Comparison of ENCODE assay signal across 13 cellular contexts in genomic region chrX:40575411-40575810, GRCh38. TPM values are rescaled to one million over a fixed set of nuclear protein-coding genes. Genes with fewer than 3 reads are reported as not detected.
DNase-seq lines count a peak whose midpoint lies in the region; ATAC-seq, FAIRE-seq and TF ChIP-seq lines count a peak whose summit lies in the region.
"Not testable (repeated sequence)": the region's sequence is repeated elsewhere in the genome, so short reads cannot be mapped to it uniquely, and the experiment has no call there.
"Had no signal": no experiment of that assay in that cellular context is flagged by ENCODE, and none has a peak within 500 bp of the region (broad histone marks: within the 10 kb centered on the region; RNA-seq: fewer than 3 reads in every experiment).

No MANE protein-coding gene starts in this region.

- H3K27me3 ChIP-seq in K562 (ENCODE audit: control insufficient read depth in 2 of 2, insufficient read depth in 2 of 2, low read length in 2 of 2): not testable (repeated sequence)

- 0 out of 3 replicates have a peak, but pooled peaks have one; percentile 26 for ATAC-seq in K562

- WGBS in K562 (ENCODE audit: insufficient coverage, low coverage, missing lambda C conversion rate): 30% methylated on average over 2 of the region's 2 CpGs

- H2AFZ ChIP-seq in K562 (ENCODE audit: low read depth, low read length): not testable (repeated sequence)

- intact Hi-C loops in K562 (cut with micrococcal nuclease): not testable (repeated sequence)

- CTCF ChIA-PET in HEK293 (lab: Yijun Ruan, JAX) (interaction anchor here (0.6 to 0.9 kb wide), 3 partner anchors 8 to 678 kb away, joined by 3 to 4 read pairs (median 3); no protein-coding TSS in a partner anchor), K562 (lab: Yijun Ruan, JAX; ENCODE audit: low intra/inter-chr PET ratio) (interaction anchor here (0.6 kb wide), 1 partner anchor 1183 kb away, joined by 4 read pairs; no protein-coding TSS in a partner anchor)

- not testable (repeated sequence) for H3K4me3 ChIP-seq in HEK293 (ENCODE audit: low read depth, low read length); K562

- POLR2A ChIA-PET in HEK293 (lab: Yijun Ruan, JAX): interaction anchor here (0.6 kb wide), 1 partner anchor 221 kb away, joined by 6 read pairs; no protein-coding TSS in a partner anchor
- POLR2A ChIA-PET in K562 (lab: Yijun Ruan, JAX): not testable (repeated sequence)

- H3K9me3 ChIP-seq in HEK293 (ENCODE audit: control insufficient read depth, insufficient read depth, low read depth, low read length); K562 (replicated peaks; ENCODE audit: control insufficient read depth, insufficient read depth, low read depth, low read length): not testable (repeated sequence)

- not testable (repeated sequence) for TF ChIP-seq RAD21 in K562 (CRISPR knock-in tag; conservative IDR thresholded peaks at IDR 0.05 in 1 of 2, IDR thresholded peaks at IDR 0.05 in 1 of 2)

- not testable (repeated sequence) for TF ChIP-seq EP300 in K562 (IDR thresholded peaks at IDR 0.05; ENCODE audit: low read length)

- not testable (repeated sequence) for H3K4me2 ChIP-seq in K562 (ENCODE audit: insufficient read depth, low read length)

- DNase-seq in Ammon's horn (ENCODE audit: low spot score): peak; percentile 10
- peak; percentile 42 for DNase-seq in NCI-H2029 treated with DMSO at 0.1 percent for 48 hours (lab: John Stamatoyannopoulos, UW)
- DNase-seq in RPMI7951 (ENCODE audit: low read depth): peak; percentile 76
- peak; percentile 23 to 30 (median 26) for DNase-seq in K562 (ENCODE audit: extremely low read depth in 1 of 4, low spot score in 3 of 4)
- peak; percentile 1 for DNase-seq in fibroblast of gingiva (ENCODE audit: low read depth)
- peak; percentile 63 for DNase-seq in medulla oblongata (ENCODE audit: extremely low spot score)
- DNase-seq in ureter (ENCODE audit: low spot score): peak; percentile 48

- H3K9ac ChIP-seq in K562 (ENCODE audit: insufficient read depth in 1 of 2, low read depth in 2 of 2, low read length in 2 of 2): not testable (repeated sequence)

- H3K27ac ChIP-seq in HEK293 (ENCODE audit: extremely low read depth, low read depth, low read length); K562 (ENCODE audit: extremely low read depth, low read depth, low read length): not testable (repeated sequence)

- H3K79me2 ChIP-seq in K562 (ENCODE audit: control insufficient read depth, insufficient read depth, low read length): not testable (repeated sequence)

- not testable (repeated sequence) for H3K36me3 ChIP-seq in HEK293 (ENCODE audit: control insufficient read depth in 2 of 2, insufficient read depth in 1 of 2, low read length in 2 of 2); K562 (ENCODE audit: control insufficient read depth, insufficient read depth, low read length)

- in situ Hi-C loops in K562 (cut with MboI): not testable (repeated sequence)

- FAIRE-seq in K562 (lab: Jason Lieb, UNC): not testable (repeated sequence)

- H3K9me1 ChIP-seq in K562 (ENCODE audit: control insufficient read depth, insufficient read depth, low read length): not testable (repeated sequence)

- not testable (repeated sequence) for H3K4me1 ChIP-seq in HEK293 (ENCODE audit: control insufficient read depth, insufficient read depth, low read length)
- H3K4me1 ChIP-seq in K562 (replicated peaks in 1 of 2; ENCODE audit: control insufficient read depth in 2 of 2, insufficient read depth in 2 of 2, low read length in 2 of 2): peaks cover 3 to 16% of the 10 kb centered on the region in 2 experiments; a peak in 3 of 5 replicates

- TF ChIP-seq POLR2A in K562 (conservative IDR thresholded peaks at IDR 0.05): not testable (repeated sequence)

- not testable (repeated sequence) for BruUV-seq in K562 (replicated peaks; lab: Mats Ljungman, UMichigan)

- not testable (repeated sequence) for TF ChIP-seq CTCF in HEK293 (tag by site-specific recombination; IDR thresholded peaks at IDR 0.05); K562 (IDR thresholded peaks at IDR 0.05 in 2 of 3, conservative IDR thresholded peaks at IDR 0.05 in 1 of 3; ENCODE audit: insufficient read depth in 2 of 3, low read depth in 1 of 3, low read length in 3 of 3)

- H4K20me1 ChIP-seq in K562 (replicated peaks; ENCODE audit: control insufficient read depth, insufficient read depth, low read length): not testable (repeated sequence)

TF ChIP-seq in HEK293, 187 proteins besides CTCF, POLR2A, EP300 and RAD21 (continues in another document):
- peak; percentile 34; the same call in 1 of the 2 replicates for TF ChIP-seq ZNF394 (tag by site-specific recombination; IDR thresholded peaks at IDR 0.05; ENCODE audit: borderline replicate concordance)

TF ChIP-seq in K562, 482 proteins besides CTCF, POLR2A, EP300 and RAD21 (continues in another document):
- TF ChIP-seq TOE1 (IDR thresholded peaks at IDR 0.05; ENCODE audit: borderline replicate concordance) (peak; percentile 85), RAD51 (IDR thresholded peaks at IDR 0.05; ENCODE audit: borderline replicate concordance, low read depth) (peak; percentile 80), NFIC (IDR thresholded peaks at IDR 0.05) (peak; percentile 30; the same call in 1 of the 2 replicates), USF1 (CRISPR knock-in tag; IDR thresholded peaks at IDR 0.05) (peak; percentile 69), USF2 (CRISPR knock-in tag; IDR thresholded peaks at IDR 0.05) (peak; percentile 69)
- TF ChIP-seq TOE1 (CRISPR knock-in tag; IDR thresholded peaks at IDR 0.05; ENCODE audit: borderline replicate concordance, low read depth): not testable (repeated sequence)

RNA-seq across cellular contexts. Expression of gene ATP6AP2, which starts 5.4 kb away (rescaled TPM):
- total RNA-seq in RPMI7951 (2014; rRNA removed; shearing (Covaris generic)): 181 and 233 TPM in 2 replicates
- 78.0 and 106 TPM in 2 replicates for total RNA-seq in K562 (2011; cell fraction: chromatin; rRNA removed; ENCODE audit: low replicate concordance)
- 66.9 and 82.1 TPM in 2 replicates for total RNA-seq in K562 (2011; cell fraction: nucleolus; rRNA removed)
- 114 and 118 TPM in 2 replicates for total RNA-seq in K562 (2011; cell fraction: nucleoplasm; rRNA removed)
- total RNA-seq in K562 (2014; rRNA removed) (23.3 and 26.3 TPM in 2 replicates), K562 (2014; rRNA removed; fragmentation: Illumina TruSeq; extraction: Trizol) (45.8 and 50.2 TPM in 2 replicates), K562 (2015; rRNA removed; fragmentation: Illumina TruSeq; extraction: Trizol) (37.9 and 41.9 TPM in 2 replicates), K562 (2021) (38.7 and 50.1 TPM in 2 replicates), ureter (106 TPM)
- polyA plus RNA-seq in K562 (2011; rRNA removed) (131 and 134 TPM in 2 replicates), K562 (2014; fragmentation: Illumina TruSeq; extraction: Trizol) (69.7 and 70.2 TPM in 2 replicates), K562 (2014; fragmentation: Nextera tagmentation; extraction: Ambion mirVana) (10 to 100 TPM; 26.6 to 32.8 TPM), K562 (2014; rRNA removed) (38.0 and 38.8 TPM in 2 replicates)
- 38.5 and 54.4 TPM in 2 replicates for polyA plus RNA-seq in K562 (2011; cell fraction: cytosol; rRNA removed)
- 27.8 and 49.9 TPM in 2 replicates for polyA plus RNA-seq in K562 (2011; cell fraction: nucleus; rRNA removed)
- 56.2 and 68.2 TPM in 2 replicates for polyA plus RNA-seq in K562 (2012)
- 95.9 and 96.6 TPM in 2 replicates for polyA minus RNA-seq in K562 (2011; rRNA and poly(A)+ RNA removed)
- 42.8 and 52.2 TPM in 2 replicates for polyA minus RNA-seq in K562 (2011; cell fraction: cytosol; rRNA and poly(A)+ RNA removed)
- 12.0 and 21.5 TPM in 2 replicates for polyA minus RNA-seq in K562 (2011; cell fraction: nucleus; rRNA and poly(A)+ RNA removed)

RNA-seq across cellular contexts. Expression of gene MPC1L, which starts 47.8 kb away (rescaled TPM):
- total RNA-seq in RPMI7951 (2014; rRNA removed; shearing (Covaris generic)): not detected in 2 replicates
- not detected in 2 replicates for total RNA-seq in K562 (2011; cell fraction: chromatin; rRNA removed; ENCODE audit: low replicate concordance)
- not detected in 2 replicates for total RNA-seq in K562 (2011; cell fraction: nucleolus; rRNA removed)
- total RNA-seq in K562 (2011; cell fraction: nucleoplasm; rRNA removed): not detected in 2 replicates
- not detected in 2 replicates for total RNA-seq in K562 (2014; rRNA removed)
- not detected in 2 replicates for total RNA-seq in K562 (2014; rRNA removed; fragmentation: Illumina TruSeq; extraction: Trizol)
- total RNA-seq in K562 (2015; rRNA removed; fragmentation: Illumina TruSeq; extraction: Trizol): not detected in 2 replicates
- total RNA-seq in K562 (2021): not detected in 2 replicates
- polyA plus RNA-seq in K562 (2011; rRNA removed): not detected in 2 replicates
- polyA plus RNA-seq in K562 (2011; cell fraction: cytosol; rRNA removed): not detected in 2 replicates
- not detected in 2 replicates for polyA plus RNA-seq in K562 (2011; cell fraction: nucleus; rRNA removed)
- not detected in 2 replicates for polyA plus RNA-seq in K562 (2012)
- polyA plus RNA-seq in K562 (2014; fragmentation: Illumina TruSeq; extraction: Trizol): not detected in 2 replicates
- polyA plus RNA-seq in K562 (2014; fragmentation: Nextera tagmentation; extraction: Ambion mirVana): not detected
- not detected in 2 replicates for polyA plus RNA-seq in K562 (2014; rRNA removed)
- not detected in 2 replicates for polyA minus RNA-seq in K562 (2011; rRNA and poly(A)+ RNA removed)
- polyA minus RNA-seq in K562 (2011; cell fraction: cytosol; rRNA and poly(A)+ RNA removed): not detected in 2 replicates
- not detected in 2 replicates for polyA minus RNA-seq in K562 (2011; cell fraction: nucleus; rRNA and poly(A)+ RNA removed)
- total RNA-seq in ureter: not detected
- total RNA-seq: esophagus squamous epithelium, left cardiac atrium, mucosa of gallbladder, urinary bladder had no signal
- polyA plus RNA-seq: BJ, urinary bladder had no signal

Comparison
In these comparisons a context has a peak if more than half of its experiments do, and no peak if none do; other contexts are left out.
1. DNase-seq: peak in every context shown above with its lines; median percentile 76 in RPMI7951; 63 in medulla oblongata; 48 in ureter; 42 in NCI-H2029 treated with DMSO at 0.1 percent for 48 hours; 26 in K562; 10 in Ammon's horn; 1 in fibroblast of gingiva.